1 cellular context compared by ENCODE assay signal in genomic region chr6:148414836-148415235, GRCh38.
TF ChIP-seq lines count a peak whose summit lies in the region.

No MANE protein-coding gene starts in this region.

TF ChIP-seq in SK-N-SH treated with all-trans-retinoic acid at 6 μM for 48 hours, 23 proteins besides CTCF, POLR2A, EP300 and RAD21 (continued from another document):
- no peak for TF ChIP-seq TSHZ2 (CRISPR knock-in tag; IDR thresholded peaks at IDR 0.05)
